ENCODE assay signal across 5 cellular contexts in the genomic region with DNA sequence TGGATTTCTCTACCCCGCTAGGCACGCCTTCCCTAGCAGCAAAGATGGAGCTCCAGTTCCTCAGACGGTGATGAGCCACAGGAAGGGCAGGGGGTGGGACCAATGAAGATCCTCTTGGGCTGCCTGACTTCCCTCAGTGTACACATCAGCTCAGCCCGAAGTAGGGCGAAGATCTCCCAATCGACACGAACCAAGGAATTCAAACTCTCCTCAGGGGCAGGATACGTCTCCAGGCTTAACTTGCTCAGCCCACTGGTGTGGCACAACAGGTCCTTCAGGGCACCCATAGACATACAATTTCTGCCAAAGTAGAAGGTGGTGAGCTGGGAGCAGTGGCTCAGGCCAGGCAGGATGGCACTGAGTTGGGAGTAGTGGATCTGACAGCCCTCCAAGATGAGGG. TPM values are rescaled to one million over a fixed set of nuclear protein-coding genes. Genes with fewer than 3 reads are reported as not detected.
"Had no signal": no experiment of that assay in that cellular context is flagged by ENCODE, and none has a peak within 500 bp of the region (broad histone marks: within the 10 kb centered on the region; RNA-seq: fewer than 3 reads in every experiment).

No MANE protein-coding gene starts in this region.

RNA-seq across cellular contexts. Expression of a gene that starts 4.4 kb away (rescaled TPM):
- total RNA-seq: HepG2, HT-29, HT1080, IMR-90, K562 had no signal

RNA-seq across cellular contexts. Expression of a gene that starts 27.1 kb away (rescaled TPM):
- total RNA-seq: HepG2, HT-29, HT1080, IMR-90, K562 had no signal

RNA-seq across cellular contexts. Expression of a gene that starts 29.3 kb away (rescaled TPM):
- total RNA-seq: HepG2, HT-29, HT1080, IMR-90, K562 had no signal

RNA-seq across cellular contexts. Expression of a gene that starts 39.2 kb away (rescaled TPM):
- total RNA-seq: HepG2, HT-29, HT1080, IMR-90, K562 had no signal

RNA-seq across cellular contexts. Expression of a gene that starts 46.9 kb away (rescaled TPM):
- total RNA-seq: HepG2, HT-29, HT1080, IMR-90, K562 had no signal
